23 cellular contexts compared by ENCODE assay signal in genomic region chr4:2071252-2071911, GRCh38. TPM values are rescaled to one million over a fixed set of nuclear protein-coding genes. Genes with fewer than 3 reads are reported as not detected.
DNase-seq lines count a peak whose midpoint lies in the region; ATAC-seq and TF ChIP-seq lines count a peak whose summit lies in the region.
"Had no signal": no experiment of that assay in that cellular context is flagged by ENCODE, and none has a peak within 500 bp of the region (broad histone marks: within the 10 kb centered on the region; RNA-seq: fewer than 3 reads in every experiment).

No MANE protein-coding gene starts in this region.

- H3K9me3 ChIP-seq in right cardiac atrium (ENCODE audit: control insufficient read depth, low read length) (no peaks in the 10 kb centered on the region), lower lobe of right lung (no peaks in the 10 kb centered on the region)
- H3K9me3 ChIP-seq: breast epithelium, psoas muscle, uterus had no signal

- H3K27ac Mint-ChIP-seq in WTC11, result 0 out of 2 replicates have a peak overlapping the region, but pooled peaks have one; percentile 36
- H3K27ac Mint-ChIP-seq: activated naive CD4-positive, alpha-beta T cell treated with anti-CD3 and anti-CD28 coated beads, Interleukin-2, amount 50 U/mL, for 24 hours; CD4-positive, alpha-beta memory T cell had no signal

- H3K4me1 Mint-ChIP-seq in WTC11, result peaks cover 17% of the 10 kb centered on the region
- H3K4me1 Mint-ChIP-seq: activated naive CD4-positive, alpha-beta T cell treated with anti-CD3 and anti-CD28 coated beads, Interleukin-2, amount 50 U/mL, for 24 hours; CD4-positive, alpha-beta memory T cell had no signal

- H3K4me3 Mint-ChIP-seq in WTC11, result no peak overlapping the region
- H3K4me3 Mint-ChIP-seq: activated naive CD4-positive, alpha-beta T cell treated with anti-CD3 and anti-CD28 coated beads, Interleukin-2, amount 50 U/mL, for 24 hours; CD4-positive, alpha-beta memory T cell had no signal

- H3K4me1 ChIP-seq in right cardiac atrium (ENCODE audit: control insufficient read depth, insufficient read depth, low read length) (no peaks in the 10 kb centered on the region), lower lobe of right lung (no peaks in the 10 kb centered on the region)
- H3K4me1 ChIP-seq: breast epithelium, psoas muscle, uterus had no signal

- intact Hi-C loops in Right ventricle myocardium inferior (cut with DNase I) (no loop called here), right cardiac atrium (cut with DNase I) (no loop called here), lower lobe of right lung (cut with DNase I) (no loop called here)

- no peaks in the 10 kb centered on the region for H3K36me3 Mint-ChIP-seq in WTC11
- H3K36me3 Mint-ChIP-seq: activated naive CD4-positive, alpha-beta T cell treated with anti-CD3 and anti-CD28 coated beads, Interleukin-2, amount 50 U/mL, for 24 hours; CD4-positive, alpha-beta memory T cell had no signal

- H3K27me3 ChIP-seq in right cardiac atrium (ENCODE audit: control insufficient read depth, insufficient read depth) (no peaks in the 10 kb centered on the region), lower lobe of right lung (ENCODE audit: low read depth) (peaks cover 20% of the 10 kb centered on the region)
- H3K27me3 ChIP-seq: uterus had no signal

- ATAC-seq in Right ventricle myocardium inferior, result no peak
- no peak for ATAC-seq in right cardiac atrium
- ATAC-seq in WTC11, result peak; percentile 4; the same call in 1 of the 2 replicates
- ATAC-seq in lower lobe of right lung, result no peak
- ATAC-seq: psoas muscle; stimulated activated naive CD8-positive, alpha-beta T cell treated with anti-CD3 and anti-CD28 coated beads, Interleukin-15, Interleukin-2, amounts not matched to agents 100 U/mL and 50 U/mL, for 24 hours had no signal

- WGBS in right cardiac atrium, result 60% methylated on average over 16 of the region's 16 CpGs

- CTCF ChIA-PET in WTC11 (lab: Charles Lee), result interaction anchor here (1.2 kb wide), 1 partner anchor 16 kb away, joined by 3 read pairs; no protein-coding TSS in a partner anchor

- H3K27me3 Mint-ChIP-seq in WTC11 (ENCODE audit: low read depth), result no peaks in the 10 kb centered on the region
- H3K27me3 Mint-ChIP-seq: activated naive CD4-positive, alpha-beta T cell treated with anti-CD3 and anti-CD28 coated beads, Interleukin-2, amount 50 U/mL, for 24 hours; CD4-positive, alpha-beta memory T cell had no signal

- DNase-seq in Right ventricle myocardium inferior (ENCODE audit: missing footprints), result peak; percentile 71
- no peak for DNase-seq in right cardiac atrium
- peak; percentile 17 for DNase-seq in WTC11 (ENCODE audit: low spot score)
- DNase-seq in lower lobe of right lung, result peak; percentile 35
- no peak for DNase-seq in NCI-H1092 (lab: John Stamatoyannopoulos, UW)
- DNase-seq in SIG-M5 treated with dmso at 0.1 percent for 504 hours (lab: John Stamatoyannopoulos, UW; ENCODE audit: unreplicated experiment), result no peak
- DNase-seq in NCI-H2227 treated with DMSO at 0.1 percent for 48 hours (lab: John Stamatoyannopoulos, UW), result no peak
- DNase-seq: activated CD4-positive, alpha-beta T cell treated with anti-CD3 and anti-CD28 coated beads, Interleukin-2, amount 50 U/mL, for 1 hour; activated T-cell treated with anti-CD3 and anti-CD28 coated beads for 4 hours; effector CD8-positive, alpha-beta T cell; Karpas-422; kidney glomerular epithelial cell; NCI-H1105; NCI-H226; OCI-M1; stimulated activated CD4-positive, alpha-beta T cell treated with anti-CD3 and anti-CD28 coated beads, Interleukin-15, amount 100 ng/mL, for 24 hours; stimulated activated naive CD8-positive, alpha-beta T cell treated with anti-CD3 and anti-CD28 coated beads, Interleukin-15, Interleukin-2, amounts not matched to agents 100 U/mL and 50 U/mL, for 24 hours; uterus had no signal

- TF ChIP-seq CTCF in WTC11 (IDR thresholded peaks at IDR 0.05), result no peak
- TF ChIP-seq CTCF in lower lobe of right lung (IDR thresholded peaks at IDR 0.05), result no peak

- no peaks in the 10 kb centered on the region for H3K9me3 Mint-ChIP-seq in WTC11
- H3K9me3 Mint-ChIP-seq: activated naive CD4-positive, alpha-beta T cell treated with anti-CD3 and anti-CD28 coated beads, Interleukin-2, amount 50 U/mL, for 24 hours; CD4-positive, alpha-beta memory T cell had no signal

- H3K4me3 ChIP-seq in right cardiac atrium (ENCODE audit: low read length), result no peak overlapping the region
- no peak overlapping the region for H3K4me3 ChIP-seq in lower lobe of right lung
- H3K4me3 ChIP-seq: breast epithelium, psoas muscle, uterus had no signal

- no peaks in the 10 kb centered on the region for H3K36me3 ChIP-seq in lower lobe of right lung
- H3K36me3 ChIP-seq: breast epithelium, uterus had no signal

- POLR2A ChIA-PET in WTC11 (lab: Charles Lee), result no interaction called here

- H3K27ac ChIP-seq in right cardiac atrium (ENCODE audit: low read length) (no peak overlapping the region), lower lobe of right lung (no peak overlapping the region), temporal lobe (ENCODE audit: low read depth, low read length) (peak overlapping the region; percentile 44)
- H3K27ac ChIP-seq: breast epithelium, psoas muscle, uterus had no signal

TF ChIP-seq in WTC11, 78 proteins besides CTCF, POLR2A, EP300 and RAD21:
- TF ChIP-seq GABPB1 (CRISPR knock-in tag; IDR thresholded peaks at IDR 0.05), result no peak
- peak; percentile 47; the same call in 1 of the 2 replicates for TF ChIP-seq ZNF263 (CRISPR knock-in tag; IDR thresholded peaks at IDR 0.05; ENCODE audit: low read depth)
- TF ChIP-seq ZNF423 (CRISPR knock-in tag; IDR thresholded peaks at IDR 0.05), result peak; percentile 43; the same call in 1 of the 2 replicates
TF ChIP-seq in WTC11: peak in this region for 2.

RNA-seq across cellular contexts. Expression of gene NAT8L, which starts 12.3 kb away (rescaled TPM):
- total RNA-seq in Right ventricle myocardium inferior (1.1 TPM), right cardiac atrium (1 to 10 TPM; 2.9 to 5.2 (median 3.6) TPM), WTC11 (2021) (19.7 to 20.2 TPM (median 20.0 TPM) in 3 replicates), lower lobe of right lung (0.24 TPM), temporal lobe (10.8 TPM)
- 2.8 TPM for polyA plus RNA-seq in right cardiac atrium
- total RNA-seq: CD4-positive, alpha-beta memory T cell had no signal
- polyA plus RNA-seq: CD4-positive, alpha-beta memory T cell had no signal

Comparison
In these comparisons a context has a peak if more than half of its experiments do, and no peak if none do; other contexts are left out.
1. DNase-seq: peak in Right ventricle myocardium inferior (single experiment), WTC11 (single experiment) and lower lobe of right lung (single experiment); none in right cardiac atrium (0 of 3), NCI-H1092 (single experiment), SIG-M5 treated with dmso at 0.1 percent for 504 hours (single experiment) and NCI-H2227 treated with DMSO at 0.1 percent for 48 hours (single experiment).